In the genomic region with DNA sequence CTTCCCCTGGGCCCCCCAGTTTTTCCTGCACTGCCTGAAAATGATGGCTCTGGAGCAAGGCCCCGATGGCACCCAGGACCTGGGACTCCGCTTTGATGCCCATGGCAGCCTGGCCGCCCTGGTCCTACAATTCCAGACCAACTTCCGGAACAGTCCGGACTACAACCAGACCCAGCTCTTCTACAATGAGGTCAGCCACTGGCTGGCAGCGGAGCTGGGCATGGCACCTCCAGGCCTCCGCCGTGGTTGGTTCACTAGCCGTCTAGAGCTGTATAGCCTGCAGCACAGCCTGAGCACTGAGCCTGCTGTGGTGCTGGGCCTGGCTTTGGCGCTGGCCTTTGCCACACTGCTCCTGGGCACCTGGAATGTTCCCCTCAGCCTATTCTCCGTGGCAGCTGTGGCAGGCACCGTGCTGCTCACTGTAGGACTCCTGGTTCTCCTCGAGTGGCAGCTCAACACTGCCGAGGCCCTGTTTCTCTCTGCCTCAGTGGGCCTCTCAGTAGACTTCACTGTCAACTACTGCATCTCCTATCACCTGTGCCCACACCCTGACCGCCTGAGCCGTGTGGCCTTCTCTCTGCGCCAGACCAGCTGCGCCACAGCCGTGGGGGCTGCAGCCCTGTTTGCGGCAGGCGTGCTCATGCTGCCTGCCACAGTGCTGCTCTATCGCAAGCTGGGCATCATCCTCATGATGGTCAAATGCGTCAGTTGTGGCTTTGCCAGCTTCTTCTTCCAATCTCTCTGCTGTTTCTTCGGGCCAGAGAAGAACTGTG, we compare ENCODE assay signal across 13 cellular contexts. TPM values are rescaled to one million over a fixed set of nuclear protein-coding genes. Genes with fewer than 3 reads are reported as not detected.
DNase-seq lines count a peak whose midpoint lies in the region; ATAC-seq and TF ChIP-seq lines count a peak whose summit lies in the region.
"Had no signal": no experiment of that assay in that cellular context is flagged by ENCODE, and none has a peak within 500 bp of the region (broad histone marks: within the 10 kb centered on the region; RNA-seq: fewer than 3 reads in every experiment).

No MANE protein-coding gene starts in this region.

- BruUV-seq in PC-3 (replicated peaks; lab: Mats Ljungman, UMichigan), result no TSS peak

- no peak overlapping the region for H2AFZ ChIP-seq in PC-3 (ENCODE audit: low read length)

- H3K27ac ChIP-seq in 22Rv1 (peak overlapping the region; percentile 67; the same call in 1 of the 2 replicates), DOHH2 (ENCODE audit: low read depth, low read length) (no peak overlapping the region), PC-3 (ENCODE audit: low read length) (no peak overlapping the region)
- H3K27ac ChIP-seq: cardiac muscle cell, hepatocyte had no signal

- H3K79me2 ChIP-seq in DOHH2 (ENCODE audit: control insufficient read depth, low read length) (no peaks in the 10 kb centered on the region), PC-3 (ENCODE audit: low read length) (no peaks in the 10 kb centered on the region)
- H3K79me2 ChIP-seq: hepatocyte had no signal

- no peaks in the 10 kb centered on the region for H4K20me1 ChIP-seq in DOHH2 (ENCODE audit: control insufficient read depth, insufficient read depth, low read depth, low read length)
- H4K20me1 ChIP-seq in PC-3 (ENCODE audit: low read length), result no peaks in the 10 kb centered on the region

- no peaks in the 10 kb centered on the region for H3K36me3 Mint-ChIP-seq in activated naive CD8-positive, alpha-beta T cell treated with anti-CD3 and anti-CD28 coated beads, Interleukin-2, amount 50 U/mL, for 24 hours (ENCODE audit: low read depth)
- H3K36me3 Mint-ChIP-seq in activated CD4-positive, alpha-beta memory T cell treated with anti-CD3 and anti-CD28 coated beads for 36 hours, result no peaks in the 10 kb centered on the region

- no peak for ATAC-seq in activated naive CD8-positive, alpha-beta T cell treated with anti-CD3 and anti-CD28 coated beads, Interleukin-2, amount 50 U/mL, for 24 hours
- ATAC-seq in mucosa of descending colon (no peak), HG02588 (IDR thresholded peaks at IDR 0.05; ENCODE audit: unreplicated experiment) (no peak), PC-3 (no peak), GM21619 (IDR thresholded peaks at IDR 0.05; ENCODE audit: unreplicated experiment) (no peak)

- H3K27me3 ChIP-seq in DOHH2 (ENCODE audit: control insufficient read depth, low read length) (peaks cover 6% of the 10 kb centered on the region; the same call in 1 of the 2 replicates), PC-3 (ENCODE audit: low read length) (no peaks in the 10 kb centered on the region)
- H3K27me3 ChIP-seq: BE2C, hepatocyte had no signal

- peaks cover 23% of the 10 kb centered on the region for H3K4me1 Mint-ChIP-seq in activated naive CD8-positive, alpha-beta T cell treated with anti-CD3 and anti-CD28 coated beads, Interleukin-2, amount 50 U/mL, for 24 hours
- H3K4me1 Mint-ChIP-seq in activated CD4-positive, alpha-beta memory T cell treated with anti-CD3 and anti-CD28 coated beads for 36 hours (ENCODE audit: low read depth), result peaks cover 16% of the 10 kb centered on the region

- H3K9me2 ChIP-seq in DOHH2 (replicated peaks; ENCODE audit: control insufficient read depth, low read length) (no peaks in the 10 kb centered on the region), PC-3 (replicated peaks; ENCODE audit: low read length) (no peaks in the 10 kb centered on the region)

- H3F3A ChIP-seq in DOHH2 (ENCODE audit: control insufficient read depth, insufficient read depth), result no peaks in the 10 kb centered on the region
- H3F3A ChIP-seq in PC-3 (ENCODE audit: low read length, unreplicated experiment), result no peaks in the 10 kb centered on the region

- no peaks in the 10 kb centered on the region for H3K9me3 Mint-ChIP-seq in activated naive CD8-positive, alpha-beta T cell treated with anti-CD3 and anti-CD28 coated beads, Interleukin-2, amount 50 U/mL, for 24 hours
- H3K9me3 Mint-ChIP-seq in activated CD4-positive, alpha-beta memory T cell treated with anti-CD3 and anti-CD28 coated beads for 36 hours, result no peaks in the 10 kb centered on the region

- POLR2A ChIA-PET in PC-3 (lab: Charles Lee; ENCODE audit: unreplicated experiment), result no interaction called here
- POLR2A ChIA-PET in activated CD4-positive, alpha-beta memory T cell treated with anti-CD3 and anti-CD28 coated beads for 36 hours (lab: Charles Lee), result interaction anchor here (1.3 to 2.3 kb wide), 2 partner anchors 37 to 326 kb away, joined by 3 to 6 read pairs; partner anchors contain the start of genes IVD and RAD51

- H3K4me2 ChIP-seq in DOHH2 (ENCODE audit: low read length) (peak overlapping the region; percentile 79), PC-3 (ENCODE audit: low read length) (no peak overlapping the region)

- no peaks in the 10 kb centered on the region for H3K27me3 Mint-ChIP-seq in activated naive CD8-positive, alpha-beta T cell treated with anti-CD3 and anti-CD28 coated beads, Interleukin-2, amount 50 U/mL, for 24 hours
- H3K27me3 Mint-ChIP-seq in activated CD4-positive, alpha-beta memory T cell treated with anti-CD3 and anti-CD28 coated beads for 36 hours, result no peaks in the 10 kb centered on the region

- TF ChIP-seq CTCF in 22Rv1 (IDR thresholded peaks at IDR 0.05) (no peak), DOHH2 (IDR thresholded peaks at IDR 0.05; ENCODE audit: low read depth, low read length, poor library complexity, severe bottlenecking) (no peak), mucosa of descending colon (IDR thresholded peaks at IDR 0.05) (no peak), PC-3 (conservative IDR thresholded peaks at IDR 0.05; ENCODE audit: low read depth, low read length) (no peak)

- intact Hi-C loops in mucosa of descending colon (cut with DNase I, micrococcal nuclease) (no loop called here), PC-3 (cut with micrococcal nuclease) (loop anchor here (1.0 to 2.0 kb wide), 3 partner anchors 30 to 52 kb away; no protein-coding TSS in a partner anchor)
- intact Hi-C loops in activated CD4-positive, alpha-beta memory T cell treated with anti-CD3 and anti-CD28 coated beads for 36 hours (cut with micrococcal nuclease), result loop anchor here (1.0 to 5.0 kb wide), 6 partner anchors 11 to 68 kb away; partner anchors contain the start of genes DISP2 and IVD

- H3K9me3 ChIP-seq in DOHH2 (ENCODE audit: control insufficient read depth, insufficient read depth, low read length), result no peaks in the 10 kb centered on the region
- no peaks in the 10 kb centered on the region for H3K9me3 ChIP-seq in mucosa of descending colon
- H3K9me3 ChIP-seq in PC-3 (ENCODE audit: low read length), result no peaks in the 10 kb centered on the region
- H3K9me3 ChIP-seq: BE2C, HAP-1 had no signal

- no peak overlapping the region for H3K27ac Mint-ChIP-seq in activated naive CD8-positive, alpha-beta T cell treated with anti-CD3 and anti-CD28 coated beads, Interleukin-2, amount 50 U/mL, for 24 hours
- no peak overlapping the region for H3K27ac Mint-ChIP-seq in activated CD4-positive, alpha-beta memory T cell treated with anti-CD3 and anti-CD28 coated beads for 36 hours
- H3K27ac Mint-ChIP-seq: progenitor cell of endocrine pancreas had no signal

- no peak for DNase-seq in activated naive CD8-positive, alpha-beta T cell treated with anti-CD3 and anti-CD28 coated beads, Interleukin-2, amount 50 U/mL, for 24 hours
- DNase-seq in mucosa of descending colon, result peak in 2 of 3 donors; percentile 40 to 56
- DNase-seq in PC-3, result no peak
- DNase-seq in activated CD4-positive, alpha-beta memory T cell treated with anti-CD3 and anti-CD28 coated beads for 36 hours, result no peak

- no peaks in the 10 kb centered on the region for H3K36me3 ChIP-seq in DOHH2 (ENCODE audit: control insufficient read depth, low read length)
- no peaks in the 10 kb centered on the region for H3K36me3 ChIP-seq in mucosa of descending colon (ENCODE audit: low read depth)
- no peaks in the 10 kb centered on the region for H3K36me3 ChIP-seq in PC-3 (ENCODE audit: low read depth, low read length)
- H3K36me3 ChIP-seq: BE2C, cardiac muscle cell, HAP-1 had no signal

- H3K9ac ChIP-seq in PC-3 (ENCODE audit: low read length), result no peak overlapping the region

- H3K4me1 ChIP-seq in DOHH2 (ENCODE audit: control insufficient read depth, low read length) (peaks cover 16% of the 10 kb centered on the region), mucosa of descending colon (ENCODE audit: low read depth) (peaks cover 19% of the 10 kb centered on the region), PC-3 (ENCODE audit: insufficient read depth, low read length) (no peaks in the 10 kb centered on the region; the same call in 1 of the 2 replicates)

- peak overlapping the region; percentile 7 for H3K4me3 Mint-ChIP-seq in activated naive CD8-positive, alpha-beta T cell treated with anti-CD3 and anti-CD28 coated beads, Interleukin-2, amount 50 U/mL, for 24 hours
- H3K4me3 Mint-ChIP-seq in activated CD4-positive, alpha-beta memory T cell treated with anti-CD3 and anti-CD28 coated beads for 36 hours, result no peak overlapping the region

- peak overlapping the region; percentile 58; the same call in 1 of the 2 replicates for H3K4me3 ChIP-seq in DOHH2 (ENCODE audit: low read length)
- no peak overlapping the region for H3K4me3 ChIP-seq in mucosa of descending colon
- no peak overlapping the region for H3K4me3 ChIP-seq in PC-3 (ENCODE audit: low read length)
- H3K4me3 ChIP-seq: cardiac muscle cell, HAP-1, hepatocyte had no signal

- CTCF ChIA-PET in PC-3 (lab: Charles Lee), result interaction anchor here (1.4 to 1.6 kb wide), 2 partner anchors 44 to 46 kb away, joined by 3 to 4 read pairs; no protein-coding TSS in a partner anchor
- CTCF ChIA-PET in activated CD4-positive, alpha-beta memory T cell treated with anti-CD3 and anti-CD28 coated beads for 36 hours (lab: Charles Lee), result interaction anchor here (0.7 to 5.2 kb wide), 22 partner anchors 8 to 475 kb away, joined by 3 to 49 read pairs (median 4); partner anchors contain the start of genes CCDC9B, DISP2, INAFM2 and KNSTRN

RNA-seq across cellular contexts. Expression of gene DISP2, which starts 10.9 kb away (rescaled TPM):
- total RNA-seq in mucosa of descending colon, result 10 to 100 TPM in 2 of 3 donors, 1 to 10 TPM in 1; 5.1 to 23.4 (median 16.1) TPM
- 0.87 and 2.7 TPM in 2 replicates for total RNA-seq in PC-3 (2014; rRNA removed)
- under 1 TPM; 0.02 to 0.05 TPM for total RNA-seq in activated CD4-positive, alpha-beta memory T cell treated with anti-CD3 and anti-CD28 coated beads for 36 hours

RNA-seq across cellular contexts. Expression of gene KNSTRN, which starts 13.6 kb away (rescaled TPM):
- total RNA-seq in mucosa of descending colon (10 to 100 TPM in 2 of 3 donors, 1 to 10 TPM in 1; 9.4 to 16.4 (median 10.5) TPM), PC-3 (2014; rRNA removed) (115 and 125 TPM in 2 replicates)
- 10 to 100 TPM; 59.8 to 61.5 TPM for total RNA-seq in activated CD4-positive, alpha-beta memory T cell treated with anti-CD3 and anti-CD28 coated beads for 36 hours

RNA-seq across cellular contexts. Expression of gene PHGR1, which starts 18.1 kb away (rescaled TPM):
- total RNA-seq in mucosa of descending colon (1,000 to 10,000 TPM in 2 of 3 donors, 100 to 1,000 TPM in 1; 932 to 1,439 (median 1,228) TPM), PC-3 (2014; rRNA removed) (not detected in 2 replicates)
- total RNA-seq in activated CD4-positive, alpha-beta memory T cell treated with anti-CD3 and anti-CD28 coated beads for 36 hours, result not detected
- total RNA-seq: cardiac muscle cell had no signal

RNA-seq across cellular contexts. Expression of gene CCDC9B, which starts 28.1 kb away (rescaled TPM):
- total RNA-seq in mucosa of descending colon, result 100 to 1,000 TPM in 1 of 3 donors, 10 to 100 TPM in 2; 34.9 to 204 (median 37.2) TPM
- total RNA-seq in PC-3 (2014; rRNA removed), result 56.1 and 101 TPM in 2 replicates
- 1 to 10 TPM in 1 of 2 experiments, under 1 TPM in 1; 0.53 to 1.6 TPM for total RNA-seq in activated CD4-positive, alpha-beta memory T cell treated with anti-CD3 and anti-CD28 coated beads for 36 hours

RNA-seq across cellular contexts. Expression of gene IVD, which starts 36.7 kb away (rescaled TPM):
- 10 to 100 TPM; 65.8 to 88.3 (median 74.8) TPM for total RNA-seq in mucosa of descending colon
- total RNA-seq in PC-3 (2014; rRNA removed), result 58.9 and 59.4 TPM in 2 replicates
- total RNA-seq in activated CD4-positive, alpha-beta memory T cell treated with anti-CD3 and anti-CD28 coated beads for 36 hours, result 10 to 100 TPM; 37.3 to 38.7 TPM

Comparison
In these comparisons a context has a peak if more than half of its experiments do, and no peak if none do; other contexts are left out.
1. DNase-seq: peak in mucosa of descending colon (2 of 3); none in activated naive CD8-positive, alpha-beta T cell treated with anti-CD3 and anti-CD28 coated beads, Interleukin-2, amount 50 U/mL, for 24 hours (single experiment), PC-3 (single experiment) and activated CD4-positive, alpha-beta memory T cell treated with anti-CD3 and anti-CD28 coated beads for 36 hours (single experiment).
2. RNA of gene PHGR1, which starts 18.1 kb away (total RNA-seq): 932 to 1,439 TPM in mucosa of descending colon; not detected in PC-3 and not detected in activated CD4-positive, alpha-beta memory T cell treated with anti-CD3 and anti-CD28 coated beads for 36 hours; every median in the first group is over 100 times any median in the second.
3. intact Hi-C loops: an anchor here in PC-3 (1.0 to 2.0 kb wide) and activated CD4-positive, alpha-beta memory T cell treated with anti-CD3 and anti-CD28 coated beads for 36 hours (1.0 to 5.0 kb wide); none called in mucosa of descending colon.